In genomic region chr15:72230197-72231065, GRCh38 we compare ENCODE assay signal across 1 cellular context.
TF ChIP-seq lines count a peak whose summit lies in the region.

No MANE protein-coding gene starts in this region.

TF ChIP-seq in K562, 482 proteins besides CTCF, POLR2A, EP300 and RAD21 (continued from another document and continues in another):
- TF ChIP-seq CHAMP1 (IDR thresholded peaks at IDR 0.05) (no peak), HMG20A (CRISPR knock-in tag; conservative IDR thresholded peaks at IDR 0.05) (no peak), TAF15 (IDR thresholded peaks at IDR 0.05; ENCODE audit: low read depth, low read length) (no peak), YY1 (IDR thresholded peaks at IDR 0.05; ENCODE audit: borderline replicate concordance in 1 of 3, control insufficient read depth in 1 of 3, extremely low read depth in 1 of 3, insufficient read depth in 3 of 3, insufficient read length in 1 of 3, insufficient replicate concordance in 2 of 3, low read depth in 1 of 3, low read length in 2 of 3) (peak in 1 of 3 experiments; percentile 28), ELF4 (CRISPR knock-in tag; IDR thresholded peaks at IDR 0.05) (peak; percentile 76; the same call in 1 of the 2 replicates), SOX6 (IDR thresholded peaks at IDR 0.05) (0 out of 2 replicates have a peak, but pooled peaks have one; percentile 9), NFRKB (IDR thresholded peaks at IDR 0.05; ENCODE audit: low read depth) (peak; percentile 72; the same call in 1 of the 2 replicates), POLR3A (IDR thresholded peaks at IDR 0.05; ENCODE audit: borderline replicate concordance, extremely low read depth, insufficient read depth, insufficient read length) (no peak), BRD9 (IDR thresholded peaks at IDR 0.05; ENCODE audit: low read depth, partially characterized antibody) (no peak), RFX1 (IDR thresholded peaks at IDR 0.05) (no peak), BRD4 (IDR thresholded peaks at IDR 0.05) (no peak), ZNF507 (tag; conservative IDR thresholded peaks at IDR 0.05) (no peak), PHF8 (IDR thresholded peaks at IDR 0.05; ENCODE audit: borderline replicate concordance, low read length) (peak; percentile 18; the same call in 1 of the 2 replicates), KDM5B (IDR thresholded peaks at IDR 0.05; ENCODE audit: insufficient replicate concordance, low read depth, low read length) (peak; percentile 35), TRIM28 (IDR thresholded peaks at IDR 0.05) (no peak; the same call in 1 of the 2 replicates), HMGN3 (IDR thresholded peaks at IDR 0.05; ENCODE audit: borderline replicate concordance, extremely low read depth, insufficient read length, low read depth, low read length) (peak; percentile 48), HBP1 (CRISPR knock-in tag; IDR thresholded peaks at IDR 0.05) (0 out of 2 replicates have a peak, but pooled peaks have one; percentile 67), COPS2 (conservative IDR thresholded peaks at IDR 0.05) (no peak), TEAD2 (tag; IDR thresholded peaks at IDR 0.05) (no peak), GTF2E2 (tag; IDR thresholded peaks at IDR 0.05) (no peak), RBM34 (IDR thresholded peaks at IDR 0.05; ENCODE audit: borderline replicate concordance, insufficient read depth, low read length) (no peak), ETS1 (conservative IDR thresholded peaks at IDR 0.05; ENCODE audit: control insufficient read depth, low read depth, low read length) (peak; percentile 17; the same call in 1 of the 2 replicates), TFAM (CRISPR knock-in tag; conservative IDR thresholded peaks at IDR 0.05) (no peak), HNRNPLL (IDR thresholded peaks at IDR 0.05; ENCODE audit: low read depth, low read length, poor library complexity, severe bottlenecking) (peak; percentile 37), DDX20 (tag; IDR thresholded peaks at IDR 0.05; ENCODE audit: low read depth) (no peak), ZKSCAN8 (CRISPR knock-in tag; IDR thresholded peaks at IDR 0.05) (no peak), KDM1A (IDR thresholded peaks at IDR 0.05) (0 out of 4 replicates have a peak, but pooled peaks have one; percentile 9 to 25), MEIS2 (IDR thresholded peaks at IDR 0.05; ENCODE audit: partially characterized antibody) (peak; percentile 39), ZZZ3 (IDR thresholded peaks at IDR 0.05) (no peak), ZNF431 (CRISPR knock-in tag; IDR thresholded peaks at IDR 0.05) (0 out of 2 replicates have a peak, but pooled peaks have one; percentile 33), TEAD4 (IDR thresholded peaks at IDR 0.05; ENCODE audit: low read length) (0 out of 2 replicates have a peak, but pooled peaks have one; percentile 23), TEAD4 (CRISPR knock-in tag; IDR thresholded peaks at IDR 0.05; ENCODE audit: borderline replicate concordance) (no peak), JUND (IDR thresholded peaks at IDR 0.05; ENCODE audit: borderline replicate concordance, low read depth, low read length) (0 out of 2 replicates have a peak, but pooled peaks have one; percentile 6), JUND (tag; IDR thresholded peaks at IDR 0.05; ENCODE audit: borderline replicate concordance, low read depth, low read length) (peak; percentile 28; the same call in 1 of the 3 replicates), FOSL1 (tag; conservative IDR thresholded peaks at IDR 0.05) (0 out of 2 replicates have a peak, but pooled peaks have one; percentile 12), ZFP36 (IDR thresholded peaks at IDR 0.05; ENCODE audit: low read depth, low read length, partially characterized antibody) (no peak), ZNF316 (IDR thresholded peaks at IDR 0.05) (0 out of 2 replicates have a peak, but pooled peaks have one; percentile 2), KLF6 (CRISPR knock-in tag; IDR thresholded peaks at IDR 0.05; ENCODE audit: borderline replicate concordance) (no peak), ELK3 (CRISPR knock-in tag; IDR thresholded peaks at IDR 0.05) (no peak), HNRNPL (IDR thresholded peaks at IDR 0.05; ENCODE audit: low read depth, low read length) (0 out of 2 replicates have a peak, but pooled peaks have one; percentile 52), SMARCC2 (IDR thresholded peaks at IDR 0.05; ENCODE audit: low read depth) (no peak), LARP7 (IDR thresholded peaks at IDR 0.05) (peak; percentile 93), IFI16 (CRISPR knock-in tag; IDR thresholded peaks at IDR 0.05) (no peak), MCM7 (IDR thresholded peaks at IDR 0.05) (no peak), SAFB2 (IDR thresholded peaks at IDR 0.05; ENCODE audit: borderline replicate concordance, low read depth, low read length, severe bottlenecking) (no peak), SUPT5H (IDR thresholded peaks at IDR 0.05) (peak; percentile 80; the same call in 1 of the 2 replicates), ZFX (CRISPR knock-in tag; IDR thresholded peaks at IDR 0.05) (peak; percentile 5; the same call in 1 of the 2 replicates), BCOR (IDR thresholded peaks at IDR 0.05) (peak; percentile 46; the same call in 1 of the 2 replicates), DPF2 (IDR thresholded peaks at IDR 0.05) (peak; percentile 60)
- TF ChIP-seq, protein P1, sequence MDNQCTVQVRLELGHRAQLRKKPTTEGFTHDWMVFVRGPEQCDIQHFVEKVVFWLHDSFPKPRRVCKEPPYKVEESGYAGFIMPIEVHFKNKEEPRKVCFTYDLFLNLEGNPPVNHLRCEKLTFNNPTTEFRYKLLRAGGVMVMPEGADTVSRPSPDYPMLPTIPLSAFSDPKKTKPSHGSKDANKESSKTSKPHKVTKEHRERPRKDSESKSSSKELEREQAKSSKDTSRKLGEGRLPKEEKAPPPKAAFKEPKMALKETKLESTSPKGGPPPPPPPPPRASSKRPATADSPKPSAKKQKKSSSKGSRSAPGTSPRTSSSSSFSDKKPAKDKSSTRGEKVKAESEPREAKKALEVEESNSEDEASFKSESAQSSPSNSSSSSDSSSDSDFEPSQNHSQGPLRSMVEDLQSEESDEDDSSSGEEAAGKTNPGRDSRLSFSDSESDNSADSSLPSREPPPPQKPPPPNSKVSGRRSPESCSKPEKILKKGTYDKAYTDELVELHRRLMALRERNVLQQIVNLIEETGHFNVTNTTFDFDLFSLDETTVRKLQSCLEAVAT (IDR thresholded peaks at IDR 0.05), result peak; percentile 85 to 94; a peak in 3 of 4 replicates
- TF ChIP-seq, protein P2, sequence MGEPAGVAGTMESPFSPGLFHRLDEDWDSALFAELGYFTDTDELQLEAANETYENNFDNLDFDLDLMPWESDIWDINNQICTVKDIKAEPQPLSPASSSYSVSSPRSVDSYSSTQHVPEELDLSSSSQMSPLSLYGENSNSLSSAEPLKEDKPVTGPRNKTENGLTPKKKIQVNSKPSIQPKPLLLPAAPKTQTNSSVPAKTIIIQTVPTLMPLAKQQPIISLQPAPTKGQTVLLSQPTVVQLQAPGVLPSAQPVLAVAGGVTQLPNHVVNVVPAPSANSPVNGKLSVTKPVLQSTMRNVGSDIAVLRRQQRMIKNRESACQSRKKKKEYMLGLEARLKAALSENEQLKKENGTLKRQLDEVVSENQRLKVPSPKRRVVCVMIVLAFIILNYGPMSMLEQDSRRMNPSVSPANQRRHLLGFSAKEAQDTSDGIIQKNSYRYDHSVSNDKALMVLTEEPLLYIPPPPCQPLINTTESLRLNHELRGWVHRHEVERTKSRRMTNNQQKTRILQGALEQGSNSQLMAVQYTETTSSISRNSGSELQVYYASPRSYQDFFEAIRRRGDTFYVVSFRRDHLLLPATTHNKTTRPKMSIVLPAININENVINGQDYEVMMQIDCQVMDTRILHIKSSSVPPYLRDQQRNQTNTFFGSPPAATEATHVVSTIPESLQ (CRISPR knock-in tag; IDR thresholded peaks at IDR 0.05), result peak; percentile 47; the same call in 1 of the 2 replicates
- TF ChIP-seq, protein P3, sequence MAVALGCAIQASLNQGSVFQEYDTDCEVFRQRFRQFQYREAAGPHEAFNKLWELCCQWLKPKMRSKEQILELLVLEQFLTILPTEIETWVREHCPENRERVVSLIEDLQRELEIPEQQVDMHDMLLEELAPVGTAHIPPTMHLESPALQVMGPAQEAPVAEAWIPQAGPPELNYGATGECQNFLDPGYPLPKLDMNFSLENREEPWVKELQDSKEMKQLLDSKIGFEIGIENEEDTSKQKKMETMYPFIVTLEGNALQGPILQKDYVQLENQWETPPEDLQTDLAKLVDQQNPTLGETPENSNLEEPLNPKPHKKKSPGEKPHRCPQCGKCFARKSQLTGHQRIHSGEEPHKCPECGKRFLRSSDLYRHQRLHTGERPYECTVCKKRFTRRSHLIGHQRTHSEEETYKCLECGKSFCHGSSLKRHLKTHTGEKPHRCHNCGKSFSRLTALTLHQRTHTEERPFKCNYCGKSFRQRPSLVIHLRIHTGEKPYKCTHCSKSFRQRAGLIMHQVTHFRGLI (CRISPR knock-in tag; IDR thresholded peaks at IDR 0.05), result no peak
- TF ChIP-seq, protein P4, sequence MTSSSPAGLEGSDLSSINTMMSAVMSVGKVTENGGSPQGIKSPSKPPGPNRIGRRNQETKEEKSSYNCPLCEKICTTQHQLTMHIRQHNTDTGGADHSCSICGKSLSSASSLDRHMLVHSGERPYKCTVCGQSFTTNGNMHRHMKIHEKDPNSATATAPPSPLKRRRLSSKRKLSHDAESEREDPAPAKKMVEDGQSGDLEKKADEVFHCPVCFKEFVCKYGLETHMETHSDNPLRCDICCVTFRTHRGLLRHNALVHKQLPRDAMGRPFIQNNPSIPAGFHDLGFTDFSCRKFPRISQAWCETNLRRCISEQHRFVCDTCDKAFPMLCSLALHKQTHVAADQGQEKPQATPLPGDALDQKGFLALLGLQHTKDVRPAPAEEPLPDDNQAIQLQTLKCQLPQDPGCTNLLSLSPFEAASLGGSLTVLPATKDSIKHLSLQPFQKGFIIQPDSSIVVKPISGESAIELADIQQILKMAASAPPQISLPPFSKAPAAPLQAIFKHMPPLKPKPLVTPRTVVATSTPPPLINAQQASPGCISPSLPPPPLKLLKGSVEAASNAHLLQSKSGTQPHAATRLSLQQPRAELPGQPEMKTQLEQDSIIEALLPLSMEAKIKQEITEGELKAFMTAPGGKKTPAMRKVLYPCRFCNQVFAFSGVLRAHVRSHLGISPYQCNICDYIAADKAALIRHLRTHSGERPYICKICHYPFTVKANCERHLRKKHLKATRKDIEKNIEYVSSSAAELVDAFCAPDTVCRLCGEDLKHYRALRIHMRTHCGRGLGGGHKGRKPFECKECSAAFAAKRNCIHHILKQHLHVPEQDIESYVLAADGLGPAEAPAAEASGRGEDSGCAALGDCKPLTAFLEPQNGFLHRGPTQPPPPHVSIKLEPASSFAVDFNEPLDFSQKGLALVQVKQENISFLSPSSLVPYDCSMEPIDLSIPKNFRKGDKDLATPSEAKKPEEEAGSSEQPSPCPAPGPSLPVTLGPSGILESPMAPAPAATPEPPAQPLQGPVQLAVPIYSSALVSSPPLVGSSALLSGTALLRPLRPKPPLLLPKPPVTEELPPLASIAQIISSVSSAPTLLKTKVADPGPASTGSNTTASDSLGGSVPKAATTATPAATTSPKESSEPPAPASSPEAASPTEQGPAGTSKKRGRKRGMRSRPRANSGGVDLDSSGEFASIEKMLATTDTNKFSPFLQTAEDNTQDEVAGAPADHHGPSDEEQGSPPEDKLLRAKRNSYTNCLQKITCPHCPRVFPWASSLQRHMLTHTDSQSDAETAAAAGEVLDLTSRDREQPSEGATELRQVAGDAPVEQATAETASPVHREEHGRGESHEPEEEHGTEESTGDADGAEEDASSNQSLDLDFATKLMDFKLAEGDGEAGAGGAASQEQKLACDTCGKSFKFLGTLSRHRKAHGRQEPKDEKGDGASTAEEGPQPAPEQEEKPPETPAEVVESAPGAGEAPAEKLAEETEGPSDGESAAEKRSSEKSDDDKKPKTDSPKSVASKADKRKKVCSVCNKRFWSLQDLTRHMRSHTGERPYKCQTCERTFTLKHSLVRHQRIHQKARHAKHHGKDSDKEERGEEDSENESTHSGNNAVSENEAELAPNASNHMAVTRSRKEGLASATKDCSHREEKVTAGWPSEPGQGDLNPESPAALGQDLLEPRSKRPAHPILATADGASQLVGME (CRISPR knock-in tag; IDR thresholded peaks at IDR 0.05), result no peak
